In the genomic region with DNA sequence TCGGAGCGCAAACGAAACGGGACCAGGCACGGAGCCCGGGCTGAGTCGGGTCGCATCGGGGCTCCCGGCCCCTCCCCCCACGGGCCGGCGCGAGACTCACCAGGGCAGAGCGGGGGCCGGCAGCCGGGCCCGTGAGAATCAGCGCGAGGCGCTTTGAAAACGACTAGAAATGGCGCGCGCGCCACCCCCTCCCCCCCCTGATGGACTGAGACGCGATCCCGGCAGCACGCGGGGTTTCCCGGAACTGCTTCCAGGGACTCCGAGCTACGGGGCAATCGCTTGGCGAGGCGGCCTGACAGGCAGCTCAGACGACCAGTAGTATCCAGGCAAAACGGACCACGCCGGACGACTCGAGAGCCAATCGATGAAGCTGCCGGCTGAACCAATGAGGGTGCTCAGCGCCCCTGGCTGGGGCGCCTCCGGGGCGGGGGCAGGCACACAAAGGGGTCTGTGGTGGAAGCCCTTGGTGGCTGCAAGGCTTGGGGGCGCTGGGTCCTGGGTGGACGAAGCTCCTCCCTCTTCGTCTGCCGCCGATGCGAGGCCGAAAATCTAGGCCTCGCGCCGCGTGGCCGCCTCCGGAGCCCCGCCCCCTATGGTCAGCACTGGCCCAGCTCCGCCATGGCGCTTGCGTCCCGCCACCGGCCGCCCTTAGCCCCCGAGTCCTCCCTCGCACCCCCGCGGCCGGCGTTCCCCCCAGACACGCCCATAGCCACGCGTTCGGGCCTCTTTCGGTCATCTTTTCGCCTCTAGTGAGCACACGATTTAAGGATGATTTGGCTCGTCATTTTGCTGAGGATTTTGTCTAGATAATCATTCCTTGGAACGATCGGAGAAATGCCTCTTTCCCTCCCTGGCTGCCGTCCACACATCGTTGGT, we compare ENCODE assay signal across 1 cellular context.
TF ChIP-seq lines count a peak whose summit lies in the region.

A gene (minus strand): TSS at position 174 of the 876 bp plus-strand sequence. CDS start 3,276 bp downstream, outside the sequence.

TF ChIP-seq in HepG2, 621 proteins besides CTCF, POLR2A, EP300 and RAD21 (continued from another document and continues in another):
- TF ChIP-seq, protein P1, sequence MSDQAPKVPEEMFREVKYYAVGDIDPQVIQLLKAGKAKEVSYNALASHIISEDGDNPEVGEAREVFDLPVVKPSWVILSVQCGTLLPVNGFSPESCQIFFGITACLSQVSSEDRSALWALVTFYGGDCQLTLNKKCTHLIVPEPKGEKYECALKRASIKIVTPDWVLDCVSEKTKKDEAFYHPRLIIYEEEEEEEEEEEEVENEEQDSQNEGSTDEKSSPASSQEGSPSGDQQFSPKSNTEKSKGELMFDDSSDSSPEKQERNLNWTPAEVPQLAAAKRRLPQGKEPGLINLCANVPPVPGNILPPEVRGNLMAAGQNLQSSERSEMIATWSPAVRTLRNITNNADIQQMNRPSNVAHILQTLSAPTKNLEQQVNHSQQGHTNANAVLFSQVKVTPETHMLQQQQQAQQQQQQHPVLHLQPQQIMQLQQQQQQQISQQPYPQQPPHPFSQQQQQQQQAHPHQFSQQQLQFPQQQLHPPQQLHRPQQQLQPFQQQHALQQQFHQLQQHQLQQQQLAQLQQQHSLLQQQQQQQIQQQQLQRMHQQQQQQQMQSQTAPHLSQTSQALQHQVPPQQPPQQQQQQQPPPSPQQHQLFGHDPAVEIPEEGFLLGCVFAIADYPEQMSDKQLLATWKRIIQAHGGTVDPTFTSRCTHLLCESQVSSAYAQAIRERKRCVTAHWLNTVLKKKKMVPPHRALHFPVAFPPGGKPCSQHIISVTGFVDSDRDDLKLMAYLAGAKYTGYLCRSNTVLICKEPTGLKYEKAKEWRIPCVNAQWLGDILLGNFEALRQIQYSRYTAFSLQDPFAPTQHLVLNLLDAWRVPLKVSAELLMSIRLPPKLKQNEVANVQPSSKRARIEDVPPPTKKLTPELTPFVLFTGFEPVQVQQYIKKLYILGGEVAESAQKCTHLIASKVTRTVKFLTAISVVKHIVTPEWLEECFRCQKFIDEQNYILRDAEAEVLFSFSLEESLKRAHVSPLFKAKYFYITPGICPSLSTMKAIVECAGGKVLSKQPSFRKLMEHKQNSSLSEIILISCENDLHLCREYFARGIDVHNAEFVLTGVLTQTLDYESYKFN (CRISPR knock-in tag; conservative IDR thresholded peaks at IDR 0.05), result no peak; the same call in none of the 2 replicates
- TF ChIP-seq ZNF605 (CRISPR knock-in tag; IDR thresholded peaks at IDR 0.05) (peak; percentile 82), BCL6 (CRISPR knock-in tag; IDR thresholded peaks at IDR 0.05) (0 out of 2 replicates have a peak, but pooled peaks have one; percentile 29), ZSCAN9 (CRISPR knock-in tag; IDR thresholded peaks at IDR 0.05; ENCODE audit: borderline replicate concordance) (no peak), ZNF160 (CRISPR knock-in tag; IDR thresholded peaks at IDR 0.05) (no peak; the same call in 1 of the 2 replicates), SCMH1 (CRISPR knock-in tag; IDR thresholded peaks at IDR 0.05; ENCODE audit: borderline replicate concordance) (no peak), SOX5 (CRISPR knock-in tag; IDR thresholded peaks at IDR 0.05; ENCODE audit: borderline replicate concordance) (no peak; the same call in 1 of the 2 replicates), ZBTB1 (CRISPR knock-in tag; IDR thresholded peaks at IDR 0.05; ENCODE audit: borderline replicate concordance) (no peak), RFXAP (CRISPR knock-in tag; IDR thresholded peaks at IDR 0.05; ENCODE audit: borderline replicate concordance) (peak; percentile 86), ZNF274 (CRISPR knock-in tag; IDR thresholded peaks at IDR 0.05) (no peak; the same call in 1 of the 2 replicates), ISL2 (CRISPR knock-in tag; IDR thresholded peaks at IDR 0.05) (peak; percentile 69), JUN (CRISPR knock-in tag; IDR thresholded peaks at IDR 0.05) (no peak), NFIB (CRISPR knock-in tag; IDR thresholded peaks at IDR 0.05; ENCODE audit: borderline replicate concordance) (no peak), GFI1 (CRISPR knock-in tag; IDR thresholded peaks at IDR 0.05; ENCODE audit: borderline replicate concordance) (peak; percentile 37; the same call in 1 of the 2 replicates), ZNF550 (CRISPR knock-in tag; IDR thresholded peaks at IDR 0.05; ENCODE audit: borderline replicate concordance) (no peak), ZNF234 (CRISPR knock-in tag; conservative IDR thresholded peaks at IDR 0.05) (no peak), ZZZ3 (CRISPR knock-in tag; IDR thresholded peaks at IDR 0.05; ENCODE audit: borderline replicate concordance) (peak; percentile 73; the same call in 1 of the 2 replicates), ZNF446 (CRISPR knock-in tag; IDR thresholded peaks at IDR 0.05) (peak; percentile 46; the same call in 1 of the 2 replicates), ZNF430 (CRISPR knock-in tag; IDR thresholded peaks at IDR 0.05) (peak; percentile 50; the same call in 1 of the 2 replicates), ZNF337 (CRISPR knock-in tag; IDR thresholded peaks at IDR 0.05; ENCODE audit: borderline replicate concordance, low read depth) (no peak), FOSL1 (CRISPR knock-in tag; IDR thresholded peaks at IDR 0.05; ENCODE audit: borderline replicate concordance) (no peak), HOXA5 (CRISPR knock-in tag; IDR thresholded peaks at IDR 0.05) (peak; percentile 61; the same call in 1 of the 2 replicates), ZNF101 (CRISPR knock-in tag; IDR thresholded peaks at IDR 0.05; ENCODE audit: borderline replicate concordance, low read depth) (no peak), ZNF205 (CRISPR knock-in tag; IDR thresholded peaks at IDR 0.05) (no peak; the same call in 1 of the 2 replicates), PITX1 (CRISPR knock-in tag; IDR thresholded peaks at IDR 0.05) (no peak; the same call in 1 of the 2 replicates), SOX6 (IDR thresholded peaks at IDR 0.05) (no peak), SOX6 (CRISPR knock-in tag; IDR thresholded peaks at IDR 0.05) (peak; percentile 80), SP2 (CRISPR knock-in tag; IDR thresholded peaks at IDR 0.05) (peak; percentile 97), ATRX (CRISPR knock-in tag; IDR thresholded peaks at IDR 0.05; ENCODE audit: borderline replicate concordance) (no peak), ZNF207 (IDR thresholded peaks at IDR 0.05; ENCODE audit: borderline replicate concordance) (no peak), YEATS2 (CRISPR knock-in tag; IDR thresholded peaks at IDR 0.05; ENCODE audit: borderline replicate concordance) (peak; percentile 70), ELF1 (CRISPR knock-in tag; IDR thresholded peaks at IDR 0.05) (peak; percentile 85), ZC3H13 (CRISPR knock-in tag; IDR thresholded peaks at IDR 0.05) (no peak), PHF8 (CRISPR knock-in tag; IDR thresholded peaks at IDR 0.05) (peak; percentile 78), MAFF (IDR thresholded peaks at IDR 0.05; ENCODE audit: low read depth, low read length) (no peak), ZNF12 (CRISPR knock-in tag; IDR thresholded peaks at IDR 0.05) (peak; percentile 31), ZNF251 (CRISPR knock-in tag; IDR thresholded peaks at IDR 0.05) (no peak), ZFP82 (CRISPR knock-in tag; IDR thresholded peaks at IDR 0.05; ENCODE audit: borderline replicate concordance) (0 out of 2 replicates have a peak, but pooled peaks have one; percentile 3), WIZ (CRISPR knock-in tag; IDR thresholded peaks at IDR 0.05) (0 out of 2 replicates have a peak, but pooled peaks have one; percentile 62), ZNF343 (CRISPR knock-in tag; IDR thresholded peaks at IDR 0.05) (peak; percentile 61; the same call in 1 of the 2 replicates), TBX2 (CRISPR knock-in tag; IDR thresholded peaks at IDR 0.05; ENCODE audit: borderline replicate concordance) (peak; percentile 73; the same call in 1 of the 2 replicates), ZEB1 (IDR thresholded peaks at IDR 0.05; ENCODE audit: insufficient replicate concordance, low read depth) (peak; percentile 29), ZNF317 (CRISPR knock-in tag; IDR thresholded peaks at IDR 0.05) (peak; percentile 61), ZNF329 (CRISPR knock-in tag; IDR thresholded peaks at IDR 0.05; ENCODE audit: low read depth) (no peak), FOSL2 (CRISPR knock-in tag; IDR thresholded peaks at IDR 0.05) (peak; percentile 36; the same call in 1 of the 2 replicates)
- TF ChIP-seq, protein P2, sequence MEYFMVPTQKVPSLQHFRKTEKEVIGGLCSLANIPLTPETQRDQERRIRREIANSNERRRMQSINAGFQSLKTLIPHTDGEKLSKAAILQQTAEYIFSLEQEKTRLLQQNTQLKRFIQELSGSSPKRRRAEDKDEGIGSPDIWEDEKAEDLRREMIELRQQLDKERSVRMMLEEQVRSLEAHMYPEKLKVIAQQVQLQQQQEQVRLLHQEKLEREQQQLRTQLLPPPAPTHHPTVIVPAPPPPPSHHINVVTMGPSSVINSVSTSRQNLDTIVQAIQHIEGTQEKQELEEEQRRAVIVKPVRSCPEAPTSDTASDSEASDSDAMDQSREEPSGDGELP (IDR thresholded peaks at IDR 0.05; ENCODE audit: borderline replicate concordance, low read depth), result no peak; the same call in 1 of the 2 replicates
- TF ChIP-seq, protein P3, sequence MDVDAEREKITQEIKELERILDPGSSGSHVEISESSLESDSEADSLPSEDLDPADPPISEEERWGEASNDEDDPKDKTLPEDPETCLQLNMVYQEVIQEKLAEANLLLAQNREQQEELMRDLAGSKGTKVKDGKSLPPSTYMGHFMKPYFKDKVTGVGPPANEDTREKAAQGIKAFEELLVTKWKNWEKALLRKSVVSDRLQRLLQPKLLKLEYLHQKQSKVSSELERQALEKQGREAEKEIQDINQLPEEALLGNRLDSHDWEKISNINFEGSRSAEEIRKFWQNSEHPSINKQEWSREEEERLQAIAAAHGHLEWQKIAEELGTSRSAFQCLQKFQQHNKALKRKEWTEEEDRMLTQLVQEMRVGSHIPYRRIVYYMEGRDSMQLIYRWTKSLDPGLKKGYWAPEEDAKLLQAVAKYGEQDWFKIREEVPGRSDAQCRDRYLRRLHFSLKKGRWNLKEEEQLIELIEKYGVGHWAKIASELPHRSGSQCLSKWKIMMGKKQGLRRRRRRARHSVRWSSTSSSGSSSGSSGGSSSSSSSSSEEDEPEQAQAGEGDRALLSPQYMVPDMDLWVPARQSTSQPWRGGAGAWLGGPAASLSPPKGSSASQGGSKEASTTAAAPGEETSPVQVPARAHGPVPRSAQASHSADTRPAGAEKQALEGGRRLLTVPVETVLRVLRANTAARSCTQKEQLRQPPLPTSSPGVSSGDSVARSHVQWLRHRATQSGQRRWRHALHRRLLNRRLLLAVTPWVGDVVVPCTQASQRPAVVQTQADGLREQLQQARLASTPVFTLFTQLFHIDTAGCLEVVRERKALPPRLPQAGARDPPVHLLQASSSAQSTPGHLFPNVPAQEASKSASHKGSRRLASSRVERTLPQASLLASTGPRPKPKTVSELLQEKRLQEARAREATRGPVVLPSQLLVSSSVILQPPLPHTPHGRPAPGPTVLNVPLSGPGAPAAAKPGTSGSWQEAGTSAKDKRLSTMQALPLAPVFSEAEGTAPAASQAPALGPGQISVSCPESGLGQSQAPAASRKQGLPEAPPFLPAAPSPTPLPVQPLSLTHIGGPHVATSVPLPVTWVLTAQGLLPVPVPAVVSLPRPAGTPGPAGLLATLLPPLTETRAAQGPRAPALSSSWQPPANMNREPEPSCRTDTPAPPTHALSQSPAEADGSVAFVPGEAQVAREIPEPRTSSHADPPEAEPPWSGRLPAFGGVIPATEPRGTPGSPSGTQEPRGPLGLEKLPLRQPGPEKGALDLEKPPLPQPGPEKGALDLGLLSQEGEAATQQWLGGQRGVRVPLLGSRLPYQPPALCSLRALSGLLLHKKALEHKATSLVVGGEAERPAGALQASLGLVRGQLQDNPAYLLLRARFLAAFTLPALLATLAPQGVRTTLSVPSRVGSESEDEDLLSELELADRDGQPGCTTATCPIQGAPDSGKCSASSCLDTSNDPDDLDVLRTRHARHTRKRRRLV (CRISPR knock-in tag; IDR thresholded peaks at IDR 0.05), result 0 out of 2 replicates have a peak, but pooled peaks have one; percentile 56
- TF ChIP-seq, protein P4, sequence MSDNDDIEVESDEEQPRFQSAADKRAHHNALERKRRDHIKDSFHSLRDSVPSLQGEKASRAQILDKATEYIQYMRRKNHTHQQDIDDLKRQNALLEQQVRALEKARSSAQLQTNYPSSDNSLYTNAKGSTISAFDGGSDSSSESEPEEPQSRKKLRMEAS (IDR thresholded peaks at IDR 0.05), result peak; percentile 96
- TF ChIP-seq, protein P5, sequence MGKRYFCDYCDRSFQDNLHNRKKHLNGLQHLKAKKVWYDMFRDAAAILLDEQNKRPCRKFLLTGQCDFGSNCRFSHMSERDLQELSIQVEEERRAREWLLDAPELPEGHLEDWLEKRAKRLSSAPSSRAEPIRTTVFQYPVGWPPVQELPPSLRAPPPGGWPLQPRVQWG (CRISPR knock-in tag; IDR thresholded peaks at IDR 0.05; ENCODE audit: borderline replicate concordance, low read depth), result no peak
- TF ChIP-seq, protein P6, sequence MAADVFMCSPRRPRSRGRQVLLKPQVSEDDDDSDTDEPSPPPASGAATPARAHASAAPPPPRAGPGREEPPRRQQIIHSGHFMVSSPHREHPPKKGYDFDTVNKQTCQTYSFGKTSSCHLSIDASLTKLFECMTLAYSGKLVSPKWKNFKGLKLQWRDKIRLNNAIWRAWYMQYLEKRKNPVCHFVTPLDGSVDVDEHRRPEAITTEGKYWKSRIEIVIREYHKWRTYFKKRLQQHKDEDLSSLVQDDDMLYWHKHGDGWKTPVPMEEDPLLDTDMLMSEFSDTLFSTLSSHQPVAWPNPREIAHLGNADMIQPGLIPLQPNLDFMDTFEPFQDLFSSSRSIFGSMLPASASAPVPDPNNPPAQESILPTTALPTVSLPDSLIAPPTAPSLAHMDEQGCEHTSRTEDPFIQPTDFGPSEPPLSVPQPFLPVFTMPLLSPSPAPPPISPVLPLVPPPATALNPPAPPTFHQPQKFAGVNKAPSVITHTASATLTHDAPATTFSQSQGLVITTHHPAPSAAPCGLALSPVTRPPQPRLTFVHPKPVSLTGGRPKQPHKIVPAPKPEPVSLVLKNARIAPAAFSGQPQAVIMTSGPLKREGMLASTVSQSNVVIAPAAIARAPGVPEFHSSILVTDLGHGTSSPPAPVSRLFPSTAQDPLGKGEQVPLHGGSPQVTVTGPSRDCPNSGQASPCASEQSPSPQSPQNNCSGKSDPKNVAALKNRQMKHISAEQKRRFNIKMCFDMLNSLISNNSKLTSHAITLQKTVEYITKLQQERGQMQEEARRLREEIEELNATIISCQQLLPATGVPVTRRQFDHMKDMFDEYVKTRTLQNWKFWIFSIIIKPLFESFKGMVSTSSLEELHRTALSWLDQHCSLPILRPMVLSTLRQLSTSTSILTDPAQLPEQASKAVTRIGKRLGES (CRISPR knock-in tag; IDR thresholded peaks at IDR 0.05; ENCODE audit: borderline replicate concordance), result no peak
- TF ChIP-seq, protein P7, sequence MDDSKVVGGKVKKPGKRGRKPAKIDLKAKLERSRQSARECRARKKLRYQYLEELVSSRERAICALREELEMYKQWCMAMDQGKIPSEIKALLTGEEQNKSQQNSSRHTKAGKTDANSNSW (CRISPR knock-in tag; IDR thresholded peaks at IDR 0.05; ENCODE audit: borderline replicate concordance), result no peak
- TF ChIP-seq, protein P8, sequence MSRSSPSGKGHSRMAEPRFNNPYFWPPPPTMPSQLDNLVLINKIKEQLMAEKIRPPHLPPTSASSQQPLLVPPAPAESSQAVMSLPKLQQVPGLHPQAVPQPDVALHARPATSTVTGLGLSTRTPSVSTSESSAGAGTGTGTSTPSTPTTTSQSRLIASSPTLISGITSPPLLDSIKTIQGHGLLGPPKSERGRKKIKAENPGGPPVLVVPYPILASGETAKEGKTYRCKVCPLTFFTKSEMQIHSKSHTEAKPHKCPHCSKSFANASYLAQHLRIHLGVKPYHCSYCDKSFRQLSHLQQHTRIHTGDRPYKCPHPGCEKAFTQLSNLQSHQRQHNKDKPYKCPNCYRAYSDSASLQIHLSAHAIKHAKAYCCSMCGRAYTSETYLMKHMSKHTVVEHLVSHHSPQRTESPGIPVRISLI (CRISPR knock-in tag; IDR thresholded peaks at IDR 0.05; ENCODE audit: borderline replicate concordance), result no peak
